In genomic region chr3:149576071-149576564, GRCh38 we compare ENCODE assay signal across 8 cellular contexts.
DNase-seq lines count a peak whose midpoint lies in the region; ATAC-seq, FAIRE-seq and TF ChIP-seq lines count a peak whose summit lies in the region.

No MANE protein-coding gene starts in this region.

- DNase-seq in GM03348 (ENCODE audit: low spot score): peak; percentile 83
- peak; percentile 97 for DNase-seq in RCC 7860 (ENCODE audit: low spot score)
- DNase-seq in omental fat pad (ENCODE audit: low spot score): no peak
- DNase-seq in H7: no peak
- DNase-seq in AML-193 (lab: John Stamatoyannopoulos, UW): no peak
- DNase-seq in putamen (ENCODE audit: low spot score): no peak

- H3K4me1 ChIP-seq in esophagus (ENCODE audit: control insufficient read depth in 2 of 2, insufficient read depth in 2 of 2, low read length in 1 of 2): peaks cover 5 to 12% of the 10 kb centered on the region in 2 donors

- no peaks in the 10 kb centered on the region for H3K27me3 ChIP-seq in esophagus (ENCODE audit: control insufficient read depth in 1 of 2, insufficient read depth in 2 of 2, low read length in 2 of 2)
- H3K27me3 ChIP-seq in H7 (ENCODE audit: control insufficient read depth, insufficient read depth, low read length): no peaks in the 10 kb centered on the region

- no peak for TF ChIP-seq CTCF in omental fat pad (IDR thresholded peaks at IDR 0.05)

- peak overlapping the region; percentile 54 to 88 for H3K27ac ChIP-seq in esophagus (ENCODE audit: low read depth in 2 of 2, low read length in 1 of 2)

- FAIRE-seq in RCC 7860 (lab: Jason Lieb, UNC): peak; percentile 96

- peak; percentile 53 for ATAC-seq in HG02759 (IDR thresholded peaks at IDR 0.05; ENCODE audit: unreplicated experiment)
- peak; percentile 92 for ATAC-seq in omental fat pad (ENCODE audit: low FRiP score)

- H3K36me3 ChIP-seq in esophagus (ENCODE audit: control insufficient read depth in 2 of 2, insufficient read depth in 2 of 2, low read length in 1 of 2): no peaks in the 10 kb centered on the region
- peaks cover 3% of the 10 kb centered on the region; the same call in 1 of the 2 replicates for H3K36me3 ChIP-seq in H7 (replicated peaks; ENCODE audit: control insufficient read depth, insufficient read depth, low read length)

- H3K4me3 ChIP-seq in esophagus (ENCODE audit: low read depth in 1 of 2, low read length in 2 of 2) (no peak overlapping the region), H7 (ENCODE audit: insufficient read depth, low read depth, low read length) (no peak overlapping the region)

- H3K9me3 ChIP-seq in esophagus (ENCODE audit: control insufficient read depth in 2 of 2, insufficient read depth in 1 of 2, low read depth in 1 of 2, low read length in 1 of 2): no peaks in the 10 kb centered on the region

- 12 to 29% methylated on average over 5 of the region's 5 CpGs for WGBS in esophagus, 2 donors

Comparison
In these comparisons a context has a peak if more than half of its experiments do, and no peak if none do; other contexts are left out.
1. DNase-seq: peak in GM03348 (single experiment) and RCC 7860 (single experiment); none in omental fat pad (single experiment), H7 (single experiment), AML-193 (0 of 2) and putamen (single experiment).